15 cellular contexts compared by ENCODE assay signal in the genomic region with DNA sequence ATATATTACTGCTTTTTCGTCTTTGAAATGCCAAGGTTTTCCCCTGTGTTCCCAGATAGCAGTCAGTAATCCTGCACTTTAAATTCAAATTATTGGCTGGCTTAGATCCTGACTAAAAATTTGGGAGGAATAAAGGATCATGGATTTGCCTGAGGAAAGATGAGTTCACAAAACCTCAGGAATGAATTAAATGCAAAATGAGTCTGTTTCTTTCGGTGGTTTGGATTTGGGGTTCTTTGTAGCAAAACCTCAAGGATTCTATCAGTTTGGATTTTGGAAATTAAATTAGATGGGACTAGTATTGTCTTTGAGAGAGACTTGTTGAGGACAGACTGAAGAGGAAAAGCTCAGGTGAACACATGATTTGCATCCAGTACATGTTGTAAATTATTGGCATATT.
"Had no signal": no experiment of that assay in that cellular context is flagged by ENCODE, and none has a peak within 500 bp of the region (broad histone marks: within the 10 kb centered on the region; RNA-seq: fewer than 3 reads in every experiment).

No MANE protein-coding gene starts in this region.

- H3K27ac Mint-ChIP-seq: activated T-helper 2 cell treated with anti-CD3 and anti-CD28 coated beads, Interferon-gamma antibody, Interleukin-2, Interleukin-4, amounts not matched to agents 10 μg/mL and 5 μg/mL and 100 μg/mL, durations not matched to agents 14 hours and 24 hours and 36 hours; natural killer cell treated with Interleukin-12 subunit alpha and Interleukin-12 subunit beta and Interleukin-15 and Interleukin-18, amount 100 ng/mL, for 72 hours; WTC11 had no signal

- H3K36me3 ChIP-seq: adrenal gland, tibial artery had no signal

- DNase-seq: activated CD4-positive, alpha-beta T cell treated with anti-CD3 and anti-CD28 coated beads for 48 hours; activated CD8-positive, alpha-beta memory T cell treated with anti-CD3 and anti-CD28 coated beads for 24 hours; activated naive CD4-positive, alpha-beta T cell treated with anti-CD3 and anti-CD28 coated beads, Interleukin-2, amount 50 U/mL, for 16 hours; adrenal gland; cortex of kidney; effector memory CD4-positive, alpha-beta T cell; left cardiac atrium; occipital lobe; SK-N-SH; T-helper 1 cell; tibial artery had no signal

- H3K4me3 Mint-ChIP-seq: central memory CD8-positive, alpha-beta T cell; natural killer cell treated with Interleukin-12 subunit alpha and Interleukin-12 subunit beta and Interleukin-15 and Interleukin-18, amount 100 ng/mL, for 72 hours; WTC11 had no signal

- H3K27me3 ChIP-seq: adrenal gland, tibial artery had no signal

- H3K9ac ChIP-seq: SK-N-SH had no signal

- H3K4me2 ChIP-seq: SK-N-SH had no signal

- H3K4me1 Mint-ChIP-seq: central memory CD8-positive, alpha-beta T cell had no signal

- H3K27ac ChIP-seq: adrenal gland had no signal

- H3K9me3 Mint-ChIP-seq: activated T-helper 2 cell treated with anti-CD3 and anti-CD28 coated beads, Interferon-gamma antibody, Interleukin-2, Interleukin-4, amounts not matched to agents 10 μg/mL and 5 μg/mL and 100 μg/mL, durations not matched to agents 14 hours and 24 hours and 36 hours; central memory CD8-positive, alpha-beta T cell; natural killer cell treated with Interleukin-12 subunit alpha and Interleukin-12 subunit beta and Interleukin-15 and Interleukin-18, amount 100 ng/mL, for 72 hours; WTC11 had no signal

- H3K4me3 ChIP-seq: adrenal gland, tibial artery had no signal

- H3K36me3 Mint-ChIP-seq: natural killer cell treated with Interleukin-12 subunit alpha and Interleukin-12 subunit beta and Interleukin-15 and Interleukin-18, amount 100 ng/mL, for 72 hours; WTC11 had no signal

- H3K9me3 ChIP-seq: adrenal gland, SK-N-SH, tibial artery had no signal

- ATAC-seq: left cardiac atrium; natural killer cell treated with Interleukin-12 subunit alpha and Interleukin-12 subunit beta and Interleukin-15 and Interleukin-18, amount 100 ng/mL, for 72 hours; WTC11 had no signal
